ENCODE assay signal across 12 cellular contexts in genomic region chr9:35562895-35563746, GRCh38. TPM values are rescaled to one million over a fixed set of nuclear protein-coding genes. Genes with fewer than 3 reads are reported as not detected.
DNase-seq lines count a peak whose midpoint lies in the region; ATAC-seq and TF ChIP-seq lines count a peak whose summit lies in the region.
"Had no signal": no experiment of that assay in that cellular context is flagged by ENCODE, and none has a peak within 500 bp of the region (broad histone marks: within the 10 kb centered on the region; RNA-seq: fewer than 3 reads in every experiment).

No MANE protein-coding gene starts in this region.

- ATAC-seq in gastroesophageal sphincter (peak; percentile 10), upper lobe of right lung (no peak), HG03135 (IDR thresholded peaks at IDR 0.05; ENCODE audit: unreplicated experiment) (no peak)
- ATAC-seq: naive thymus-derived CD4-positive, alpha-beta T cell had no signal

- WGBS in gastroesophageal sphincter (ENCODE audit: low coverage in 1 of 2), 2 donors = 48 to 53% methylated on average over 5 to 7 of the region's 19 CpGs
- whole genome bisulfite sequencing in smooth muscle cell (ENCODE audit: low lambda C conversion rate) = 96% methylated on average over 19 of the region's 19 CpGs

- H3K36me3 ChIP-seq in gastroesophageal sphincter (peaks cover 0 to 47% of the 10 kb centered on the region in 2 donors), neural progenitor cell (no peaks in the 10 kb centered on the region), upper lobe of right lung (peaks cover 28% of the 10 kb centered on the region), smooth muscle cell (ENCODE audit: low read depth) (no peaks in the 10 kb centered on the region)

- H3F3A ChIP-seq in neural progenitor cell (ENCODE audit: low read depth) = no peaks in the 10 kb centered on the region
- H3F3A ChIP-seq in smooth muscle cell (ENCODE audit: low read depth) = no peaks in the 10 kb centered on the region

- peak overlapping the region; percentile 35 for H3K27ac Mint-ChIP-seq in activated naive CD4-positive, alpha-beta T cell treated with anti-CD3 and anti-CD28 coated beads, Interleukin-2, amount 10 ng/mL, durations not matched to agents 7 days and 5 days
- H3K27ac Mint-ChIP-seq in neural progenitor cell = peak overlapping the region; percentile 89

- H3K36me3 Mint-ChIP-seq in activated naive CD4-positive, alpha-beta T cell treated with anti-CD3 and anti-CD28 coated beads, Interleukin-2, amount 10 ng/mL, durations not matched to agents 7 days and 5 days = no peaks in the 10 kb centered on the region
- H3K36me3 Mint-ChIP-seq in neural progenitor cell = peaks cover 5% of the 10 kb centered on the region

- CTCF ChIA-PET in activated naive CD4-positive, alpha-beta T cell treated with anti-CD3 and anti-CD28 coated beads, Interleukin-2, amount 10 ng/mL, durations not matched to agents 7 days and 5 days (lab: Charles Lee) = no interaction called here

- H3K4me1 ChIP-seq in gastroesophageal sphincter (peaks cover 0 to 51% (median 29%) of the 10 kb centered on the region in 3 donors), neural progenitor cell (peaks cover 10% of the 10 kb centered on the region), upper lobe of right lung (peaks cover 4% of the 10 kb centered on the region), smooth muscle cell (ENCODE audit: low read depth) (no peaks in the 10 kb centered on the region)

- H3K9me3 Mint-ChIP-seq in activated naive CD4-positive, alpha-beta T cell treated with anti-CD3 and anti-CD28 coated beads, Interleukin-2, amount 10 ng/mL, durations not matched to agents 7 days and 5 days = no peaks in the 10 kb centered on the region
- no peaks in the 10 kb centered on the region for H3K9me3 Mint-ChIP-seq in neural progenitor cell
- H3K9me3 Mint-ChIP-seq: naive thymus-derived CD4-positive, alpha-beta T cell had no signal

- H3K27me3 Mint-ChIP-seq in activated naive CD4-positive, alpha-beta T cell treated with anti-CD3 and anti-CD28 coated beads, Interleukin-2, amount 10 ng/mL, durations not matched to agents 7 days and 5 days = peaks cover 6% of the 10 kb centered on the region
- H3K27me3 Mint-ChIP-seq in neural progenitor cell (ENCODE audit: insufficient read depth, low read depth) = peaks cover 6% of the 10 kb centered on the region
- H3K27me3 Mint-ChIP-seq: naive thymus-derived CD4-positive, alpha-beta T cell had no signal

- TF ChIP-seq CTCF in gastroesophageal sphincter (IDR thresholded peaks at IDR 0.05) (no peak), neural progenitor cell (IDR thresholded peaks at IDR 0.05) (no peak), upper lobe of right lung (IDR thresholded peaks at IDR 0.05) (no peak), smooth muscle cell (IDR thresholded peaks at IDR 0.05; ENCODE audit: borderline replicate concordance, insufficient read depth, poor library complexity, severe bottlenecking) (no peak)

- intact Hi-C loops in upper lobe of right lung (cut with DNase I) = no loop called here

- H3K4me2 ChIP-seq in neural progenitor cell (peak overlapping the region; percentile 38), smooth muscle cell (no peak overlapping the region)

- H3K4me3 ChIP-seq in gastroesophageal sphincter (no peak overlapping the region), neural progenitor cell (no peak overlapping the region), upper lobe of right lung (no peak overlapping the region), smooth muscle cell (no peak overlapping the region)

- H2AFZ ChIP-seq in neural progenitor cell (replicated peaks) = peak overlapping the region; percentile 68
- no peak overlapping the region for H2AFZ ChIP-seq in smooth muscle cell (ENCODE audit: low read depth)

- H3K9me3 ChIP-seq in gastroesophageal sphincter (no peaks in the 10 kb centered on the region), neural progenitor cell (ENCODE audit: low read depth) (no peaks in the 10 kb centered on the region), upper lobe of right lung (no peaks in the 10 kb centered on the region), smooth muscle cell (replicated peaks; ENCODE audit: low read depth) (no peaks in the 10 kb centered on the region)
- H3K9me3 ChIP-seq: Peyer's patch had no signal

- H3K4me3 Mint-ChIP-seq in activated naive CD4-positive, alpha-beta T cell treated with anti-CD3 and anti-CD28 coated beads, Interleukin-2, amount 10 ng/mL, durations not matched to agents 7 days and 5 days = no peak overlapping the region
- peak overlapping the region; percentile 55 for H3K4me3 Mint-ChIP-seq in neural progenitor cell
- H3K4me3 Mint-ChIP-seq: naive thymus-derived CD4-positive, alpha-beta T cell had no signal

- no peak for TF ChIP-seq EP300 in gastroesophageal sphincter (IDR thresholded peaks at IDR 0.05)

- DNase-seq in activated naive CD4-positive, alpha-beta T cell treated with anti-CD3 and anti-CD28 coated beads, Interleukin-2, amount 10 ng/mL, durations not matched to agents 7 days and 5 days = no peak
- DNase-seq in activated naive CD4-positive, alpha-beta T cell treated with Interleukin-2 at 50 U/mL for 16 hours = no peak
- DNase-seq in neural progenitor cell (ENCODE audit: low spot score) (no peak), upper lobe of right lung (no peak), smooth muscle cell (lab: John Stamatoyannopoulos, UW; ENCODE audit: unreplicated experiment) (no peak), NCI-H82 treated with DMSO at 0.1 percent for 48 hours (lab: John Stamatoyannopoulos, UW; ENCODE audit: unreplicated experiment) (no peak)
- DNase-seq: DND-41; naive thymus-derived CD4-positive, alpha-beta T cell; Peyer's patch; stimulated activated CD4-positive, alpha-beta T cell treated with anti-CD3 and anti-CD28 coated beads, Interleukin-2, amount 100 ng/mL, for 24 hours had no signal

- H3K4me1 Mint-ChIP-seq in activated naive CD4-positive, alpha-beta T cell treated with anti-CD3 and anti-CD28 coated beads, Interleukin-2, amount 10 ng/mL, durations not matched to agents 7 days and 5 days = peaks cover 7% of the 10 kb centered on the region
- peaks cover 13% of the 10 kb centered on the region for H3K4me1 Mint-ChIP-seq in neural progenitor cell

- H3K27me3 ChIP-seq in gastroesophageal sphincter = no peaks in the 10 kb centered on the region
- no peaks in the 10 kb centered on the region for H3K27me3 ChIP-seq in neural progenitor cell
- H3K27me3 ChIP-seq in upper lobe of right lung = no peaks in the 10 kb centered on the region
- no peaks in the 10 kb centered on the region for H3K27me3 ChIP-seq in smooth muscle cell (ENCODE audit: low read depth)
- H3K27me3 ChIP-seq: Peyer's patch had no signal

- no peak overlapping the region for H3K9ac ChIP-seq in neural progenitor cell
- no peak overlapping the region for H3K9ac ChIP-seq in smooth muscle cell (ENCODE audit: low read depth)

- H3K27ac ChIP-seq in gastroesophageal sphincter (peak overlapping the region; percentile 63 to 87 (median 83)), neural progenitor cell (no peak overlapping the region), upper lobe of right lung (peak overlapping the region; percentile 11), smooth muscle cell (ENCODE audit: low read depth) (no peak overlapping the region)

- TF ChIP-seq POLR2A in gastroesophageal sphincter (IDR thresholded peaks at IDR 0.05) = no peak

- H4K20me1 ChIP-seq in neural progenitor cell (ENCODE audit: low read depth) = no peaks in the 10 kb centered on the region
- H4K20me1 ChIP-seq in smooth muscle cell (ENCODE audit: low read depth) = no peaks in the 10 kb centered on the region

- H3K79me2 ChIP-seq in neural progenitor cell (ENCODE audit: low read depth) = no peaks in the 10 kb centered on the region
- no peaks in the 10 kb centered on the region for H3K79me2 ChIP-seq in smooth muscle cell (ENCODE audit: low read depth)

RNA-seq across cellular contexts. Expression of gene TESK1, which starts 41.9 kb away (rescaled TPM):
- total RNA-seq in gastroesophageal sphincter (10 to 100 TPM; 38.2 to 77.1 (median 40.2) TPM), neural progenitor cell (ENCODE audit: low replicate concordance) (5.2 and 12.4 TPM in 2 replicates), upper lobe of right lung (43.9 TPM), smooth muscle cell (10.0 and 14.2 TPM in 2 replicates)
- polyA plus RNA-seq in smooth muscle cell = 19.4 and 25.6 TPM in 2 replicates

RNA-seq across cellular contexts. Expression of gene CD72, which starts 55.1 kb away (rescaled TPM):
- total RNA-seq in gastroesophageal sphincter = 1 to 10 TPM; 1.0 to 2.0 (median 1.5) TPM
- total RNA-seq in neural progenitor cell (ENCODE audit: low replicate concordance) = 0.56 and 1.4 TPM in 2 replicates
- total RNA-seq in upper lobe of right lung = 3.0 TPM
- total RNA-seq in smooth muscle cell = 0.45 and 3.0 TPM in 2 replicates
- 2.9 and 3.9 TPM in 2 replicates for polyA plus RNA-seq in smooth muscle cell

Comparison
In these comparisons a context has a peak if more than half of its experiments do, and no peak if none do; other contexts are left out.
1. H3K27ac ChIP-seq: peak in gastroesophageal sphincter (4 of 4) and upper lobe of right lung (single experiment); none in neural progenitor cell (single experiment) and smooth muscle cell (single experiment).